1 cellular context compared by ENCODE assay signal in genomic region chr5:139251281-139251687, GRCh38.
TF ChIP-seq lines count a peak whose summit lies in the region.

No MANE protein-coding gene starts in this region.

TF ChIP-seq in WTC11, 78 proteins besides CTCF, POLR2A, EP300 and RAD21 (continued from another document):
- TF ChIP-seq ZNF281 (CRISPR knock-in tag; IDR thresholded peaks at IDR 0.05) = no peak
- no peak for TF ChIP-seq ZNF425 (CRISPR knock-in tag; conservative IDR thresholded peaks at IDR 0.05)
- TF ChIP-seq OVOL2 (CRISPR knock-in tag; IDR thresholded peaks at IDR 0.05; ENCODE audit: borderline replicate concordance) = no peak
- no peak for TF ChIP-seq KAT7 (CRISPR knock-in tag; IDR thresholded peaks at IDR 0.05; ENCODE audit: borderline replicate concordance)
- no peak for TF ChIP-seq CREM (CRISPR knock-in tag; IDR thresholded peaks at IDR 0.05)
- no peak for TF ChIP-seq ZNF138 (CRISPR knock-in tag; conservative IDR thresholded peaks at IDR 0.05)
- no peak for TF ChIP-seq ZNF423 (CRISPR knock-in tag; IDR thresholded peaks at IDR 0.05)
